ENCODE assay signal across 9 cellular contexts in the genomic region with DNA sequence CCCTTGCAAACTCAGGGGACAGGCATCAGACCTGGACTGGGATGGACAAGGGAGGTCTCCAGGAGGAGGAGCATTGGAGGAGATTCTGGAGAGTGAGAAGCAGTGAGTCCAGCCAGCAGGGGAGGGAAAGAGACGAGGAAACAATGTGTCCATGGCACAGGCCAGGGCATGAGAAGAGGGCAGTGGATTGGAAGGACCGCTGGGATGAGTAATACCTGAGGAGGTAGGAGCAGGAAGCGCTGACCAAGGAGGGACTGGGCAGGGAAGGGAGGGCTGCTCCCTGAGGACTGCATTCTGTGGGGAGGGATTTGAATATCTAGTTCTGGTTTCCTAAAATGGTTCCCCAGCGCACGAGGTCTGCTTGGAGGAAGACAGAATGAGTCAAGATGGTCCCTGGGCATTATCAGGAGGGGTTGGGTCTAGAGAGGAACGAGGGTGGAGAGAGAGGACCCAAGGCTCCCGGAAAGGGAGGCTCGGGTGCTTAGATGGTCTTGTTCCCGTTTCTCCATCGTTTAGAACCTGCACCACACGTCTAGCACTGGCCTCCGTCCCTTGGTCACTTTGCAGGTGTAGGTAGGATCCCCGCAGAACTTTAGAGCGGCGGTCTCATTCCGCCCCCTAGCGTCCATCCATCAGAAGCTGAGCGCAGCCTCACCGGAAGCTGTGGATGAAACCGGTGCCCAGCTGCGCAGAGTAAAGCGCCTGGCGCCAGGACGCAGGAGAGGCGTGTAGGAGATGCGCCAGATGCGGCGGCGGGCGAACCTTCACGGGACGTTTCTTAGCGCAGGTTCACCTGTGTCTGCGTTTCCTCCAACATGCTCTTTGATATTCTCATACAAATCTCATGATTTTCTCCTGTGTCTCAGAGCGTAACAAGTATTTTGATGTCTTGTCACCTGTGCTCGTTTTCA.
A peak's percentile ranks its signal among the peaks of the same experiment; 100 is the strongest.
DNase-seq lines count a peak whose midpoint lies in the region; ATAC-seq, FAIRE-seq and TF ChIP-seq lines count a peak whose summit lies in the region.
"Had no signal": no experiment of that assay in that cellular context is flagged by ENCODE, and none has a peak within 500 bp of the region (broad histone marks: within the 10 kb centered on the region; RNA-seq: fewer than 3 reads in every experiment).

No MANE protein-coding gene starts in this region.

- POLR2A ChIA-PET in WTC11 (lab: Charles Lee): no interaction called here

- H3K9me3 ChIP-seq in MG63 (no peaks in the 10 kb centered on the region), heart right ventricle (peaks cover 0 to 11% (median 0%) of the 10 kb centered on the region in 11 donors), small intestine (ENCODE audit: control insufficient read depth, low read depth) (no peaks in the 10 kb centered on the region)
- H3K9me3 ChIP-seq: neutrophil had no signal

- no peak overlapping the region for H3K4me3 ChIP-seq in MG63
- H3K4me3 ChIP-seq in heart right ventricle: no peak overlapping the region
- H3K4me3 ChIP-seq in small intestine (ENCODE audit: low read depth in 1 of 2, low read length in 2 of 2): no peak overlapping the region

- DNase-seq in DMS 273 (lab: John Stamatoyannopoulos, UW; ENCODE audit: unreplicated experiment): peak; percentile 75
- no peak for DNase-seq in DMS 273 treated with DMSO at 0.1 percent for 48 hours (lab: John Stamatoyannopoulos, UW)
- peak; percentile 31 for DNase-seq in MG63
- DNase-seq in WTC11 (ENCODE audit: low spot score): peak; percentile 83
- peak; percentile 22 to 31 for DNase-seq in heart right ventricle
- peak; percentile 25 for DNase-seq in small intestine
- DNase-seq in putamen (ENCODE audit: low spot score): no peak

- H3K4me1 ChIP-seq in heart right ventricle (no peaks in the 10 kb centered on the region), small intestine (ENCODE audit: control insufficient read depth in 2 of 2, insufficient read depth in 1 of 2, low read depth in 1 of 2, low read length in 1 of 2) (no peaks in the 10 kb centered on the region)

- ATAC-seq in WTC11 (peak; percentile 99), heart right ventricle (peak in 6 of 8 donors; percentile 53 to 81 (median 62)), HG03432 (IDR thresholded peaks at IDR 0.05; ENCODE audit: unreplicated experiment) (no peak)

- no peak overlapping the region for H3K27ac Mint-ChIP-seq in WTC11

- no peak for FAIRE-seq in small intestine (lab: Jason Lieb, UNC)

- H3K27ac ChIP-seq in heart right ventricle (no peak overlapping the region), small intestine (ENCODE audit: low read depth in 1 of 2, low read length in 1 of 2) (no peak overlapping the region)
- H3K27ac ChIP-seq: neutrophil had no signal

- H3K27me3 ChIP-seq in MG63 (no peaks in the 10 kb centered on the region), heart right ventricle (peaks cover 0 to 10% (median 0%) of the 10 kb centered on the region in 7 donors), small intestine (ENCODE audit: control insufficient read depth in 2 of 2, insufficient read depth in 2 of 2, low read length in 2 of 2) (no peaks in the 10 kb centered on the region)
- H3K27me3 ChIP-seq: neutrophil had no signal

- H3K36me3 Mint-ChIP-seq in WTC11: peaks cover 32% of the 10 kb centered on the region

- 21 to 22% methylated on average over 36 of the region's 36 CpGs for WGBS in heart right ventricle, 2 donors
- WGBS in small intestine, 3 donors: 34 to 41% (median 39%) methylated on average over 36 of the region's 36 CpGs

- peak; percentile 60 for TF ChIP-seq CTCF in WTC11 (IDR thresholded peaks at IDR 0.05)
- peak; percentile 41 to 65 (median 58) for TF ChIP-seq CTCF in heart right ventricle (IDR thresholded peaks at IDR 0.05)

- H3K36me3 ChIP-seq in MG63: no peaks in the 10 kb centered on the region
- no peaks in the 10 kb centered on the region for H3K36me3 ChIP-seq in heart right ventricle
- H3K36me3 ChIP-seq in small intestine (ENCODE audit: control insufficient read depth in 2 of 2, insufficient read depth in 2 of 2, low read length in 2 of 2): no peaks in the 10 kb centered on the region
- H3K36me3 ChIP-seq: neutrophil had no signal

- CTCF ChIA-PET in WTC11 (lab: Charles Lee): interaction anchor here (0.6 to 1.1 kb wide), 19 partner anchors 8 to 1480 kb away, joined by 3 to 16 read pairs (median 5); a partner anchor contains a TSS

- peaks cover 5% of the 10 kb centered on the region for H3K4me1 Mint-ChIP-seq in WTC11

- peak overlapping the region; percentile 64 for H3K4me3 Mint-ChIP-seq in WTC11

- intact Hi-C loops in heart right ventricle (cut with DNase I): loop anchor here in 2 of 10 donors (2.0 to 5.0 kb wide), 2 partner anchors 230 to 235 kb away; a partner anchor contains a TSS

- H3K27me3 Mint-ChIP-seq in WTC11 (ENCODE audit: low read depth): peaks cover 16% of the 10 kb centered on the region

- H3K9me3 Mint-ChIP-seq in WTC11: peaks cover 59% of the 10 kb centered on the region

TF ChIP-seq in WTC11, 78 proteins besides CTCF, POLR2A, EP300 and RAD21:
- TF ChIP-seq ESRRA (CRISPR knock-in tag; IDR thresholded peaks at IDR 0.05; ENCODE audit: borderline replicate concordance) (no peak), ATF1 (CRISPR knock-in tag; IDR thresholded peaks at IDR 0.05) (no peak), NFE2L1 (CRISPR knock-in tag; IDR thresholded peaks at IDR 0.05) (no peak), NR3C1 (CRISPR knock-in tag; conservative IDR thresholded peaks at IDR 0.05; ENCODE audit: low read depth) (no peak)
- TF ChIP-seq, protein P1, sequence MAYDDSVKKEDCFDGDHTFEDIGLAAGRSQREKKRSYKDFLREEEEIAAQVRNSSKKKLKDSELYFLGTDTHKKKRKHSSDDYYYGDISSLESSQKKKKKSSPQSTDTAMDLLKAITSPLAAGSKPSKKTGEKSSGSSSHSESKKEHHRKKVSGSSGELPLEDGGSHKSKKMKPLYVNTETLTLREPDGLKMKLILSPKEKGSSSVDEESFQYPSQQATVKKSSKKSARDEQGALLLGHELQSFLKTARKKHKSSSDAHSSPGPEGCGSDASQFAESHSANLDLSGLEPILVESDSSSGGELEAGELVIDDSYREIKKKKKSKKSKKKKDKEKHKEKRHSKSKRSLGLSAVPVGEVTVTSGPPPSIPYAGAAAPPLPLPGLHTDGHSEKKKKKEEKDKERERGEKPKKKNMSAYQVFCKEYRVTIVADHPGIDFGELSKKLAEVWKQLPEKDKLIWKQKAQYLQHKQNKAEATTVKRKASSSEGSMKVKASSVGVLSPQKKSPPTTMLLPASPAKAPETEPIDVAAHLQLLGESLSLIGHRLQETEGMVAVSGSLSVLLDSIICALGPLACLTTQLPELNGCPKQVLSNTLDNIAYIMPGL (CRISPR knock-in tag; IDR thresholded peaks at IDR 0.05): peak; percentile 45; the same call in 1 of the 2 replicates
- TF ChIP-seq, protein P2, sequence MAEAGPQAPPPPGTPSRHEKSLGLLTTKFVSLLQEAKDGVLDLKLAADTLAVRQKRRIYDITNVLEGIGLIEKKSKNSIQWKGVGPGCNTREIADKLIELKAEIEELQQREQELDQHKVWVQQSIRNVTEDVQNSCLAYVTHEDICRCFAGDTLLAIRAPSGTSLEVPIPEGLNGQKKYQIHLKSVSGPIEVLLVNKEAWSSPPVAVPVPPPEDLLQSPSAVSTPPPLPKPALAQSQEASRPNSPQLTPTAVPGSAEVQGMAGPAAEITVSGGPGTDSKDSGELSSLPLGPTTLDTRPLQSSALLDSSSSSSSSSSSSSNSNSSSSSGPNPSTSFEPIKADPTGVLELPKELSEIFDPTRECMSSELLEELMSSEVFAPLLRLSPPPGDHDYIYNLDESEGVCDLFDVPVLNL (CRISPR knock-in tag; IDR thresholded peaks at IDR 0.05; ENCODE audit: borderline replicate concordance, low read depth): no peak
- TF ChIP-seq, protein P3, sequence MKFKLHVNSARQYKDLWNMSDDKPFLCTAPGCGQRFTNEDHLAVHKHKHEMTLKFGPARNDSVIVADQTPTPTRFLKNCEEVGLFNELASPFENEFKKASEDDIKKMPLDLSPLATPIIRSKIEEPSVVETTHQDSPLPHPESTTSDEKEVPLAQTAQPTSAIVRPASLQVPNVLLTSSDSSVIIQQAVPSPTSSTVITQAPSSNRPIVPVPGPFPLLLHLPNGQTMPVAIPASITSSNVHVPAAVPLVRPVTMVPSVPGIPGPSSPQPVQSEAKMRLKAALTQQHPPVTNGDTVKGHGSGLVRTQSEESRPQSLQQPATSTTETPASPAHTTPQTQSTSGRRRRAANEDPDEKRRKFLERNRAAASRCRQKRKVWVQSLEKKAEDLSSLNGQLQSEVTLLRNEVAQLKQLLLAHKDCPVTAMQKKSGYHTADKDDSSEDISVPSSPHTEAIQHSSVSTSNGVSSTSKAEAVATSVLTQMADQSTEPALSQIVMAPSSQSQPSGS (CRISPR knock-in tag; IDR thresholded peaks at IDR 0.05; ENCODE audit: borderline replicate concordance, low read depth): no peak
- TF ChIP-seq, protein P4, sequence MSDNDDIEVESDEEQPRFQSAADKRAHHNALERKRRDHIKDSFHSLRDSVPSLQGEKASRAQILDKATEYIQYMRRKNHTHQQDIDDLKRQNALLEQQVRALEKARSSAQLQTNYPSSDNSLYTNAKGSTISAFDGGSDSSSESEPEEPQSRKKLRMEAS (CRISPR knock-in tag; IDR thresholded peaks at IDR 0.05): peak; percentile 37; the same call in 1 of the 2 replicates
- TF ChIP-seq, protein P5, sequence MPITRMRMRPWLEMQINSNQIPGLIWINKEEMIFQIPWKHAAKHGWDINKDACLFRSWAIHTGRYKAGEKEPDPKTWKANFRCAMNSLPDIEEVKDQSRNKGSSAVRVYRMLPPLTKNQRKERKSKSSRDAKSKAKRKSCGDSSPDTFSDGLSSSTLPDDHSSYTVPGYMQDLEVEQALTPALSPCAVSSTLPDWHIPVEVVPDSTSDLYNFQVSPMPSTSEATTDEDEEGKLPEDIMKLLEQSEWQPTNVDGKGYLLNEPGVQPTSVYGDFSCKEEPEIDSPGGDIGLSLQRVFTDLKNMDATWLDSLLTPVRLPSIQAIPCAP (CRISPR knock-in tag; IDR thresholded peaks at IDR 0.05): no peak
TF ChIP-seq in WTC11: peak in this region for 2.

Comparison
In these comparisons a context has a peak if more than half of its experiments do, and no peak if none do; other contexts are left out.
1. DNase-seq: peak in DMS 273 (single experiment), MG63 (single experiment), WTC11 (single experiment), heart right ventricle (2 of 2) and small intestine (single experiment); none in DMS 273 treated with DMSO at 0.1 percent for 48 hours (single experiment) and putamen (single experiment).